In the genomic region with DNA sequence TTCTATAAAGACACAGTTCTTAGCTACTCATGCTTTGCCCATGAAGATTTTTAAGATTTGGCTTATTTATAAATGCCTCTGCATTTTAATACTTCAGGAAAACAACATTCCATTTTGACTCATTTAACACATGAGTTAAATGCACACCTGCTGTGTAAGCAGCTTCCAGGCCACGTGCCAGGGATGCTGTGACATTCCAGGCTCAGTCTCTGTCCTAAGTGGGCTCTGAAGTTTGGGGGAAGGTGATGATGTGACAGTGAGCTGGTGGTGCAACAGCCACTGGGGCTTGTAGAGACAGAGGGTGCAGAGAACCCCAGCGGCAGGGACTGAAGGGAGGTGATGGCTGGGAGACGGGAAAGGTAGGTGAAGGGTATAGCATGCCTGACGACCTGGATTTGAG, we compare ENCODE assay signal across 22 cellular contexts. TPM values are rescaled to one million over a fixed set of nuclear protein-coding genes. Genes with fewer than 3 reads are reported as not detected.
DNase-seq lines count a peak whose midpoint lies in the region; ATAC-seq, FAIRE-seq and TF ChIP-seq lines count a peak whose summit lies in the region.
"Had no signal": no experiment of that assay in that cellular context is flagged by ENCODE, and none has a peak within 500 bp of the region (broad histone marks: within the 10 kb centered on the region; RNA-seq: fewer than 3 reads in every experiment).

No MANE protein-coding gene starts in this region.

- H3K27ac Mint-ChIP-seq in activated naive CD8-positive, alpha-beta T cell treated with anti-CD3 and anti-CD28 coated beads, Interleukin-2, amount 50 U/mL, for 24 hours, result no peak overlapping the region
- H3K27ac Mint-ChIP-seq in nephron progenitor cell, result no peak overlapping the region

- no peak overlapping the region for H3K23ac ChIP-seq in H1 (ENCODE audit: insufficient read length)
- H3K23ac ChIP-seq in neuronal stem cell (ENCODE audit: low read depth, low read length, poor library complexity), result no peak overlapping the region

- H3K36me3 ChIP-seq in HEK293 (ENCODE audit: control insufficient read depth in 2 of 2, insufficient read depth in 1 of 2, low read length in 2 of 2), result no peaks in the 10 kb centered on the region
- H3K36me3 ChIP-seq in H1 (ENCODE audit: control insufficient read depth in 2 of 4, insufficient read depth in 4 of 4, low read length in 3 of 4), result no peaks in the 10 kb centered on the region
- no peaks in the 10 kb centered on the region for H3K36me3 ChIP-seq in neuronal stem cell (replicated peaks in 1 of 2; ENCODE audit: control insufficient read depth in 2 of 2, insufficient read depth in 2 of 2, low read length in 2 of 2)
- H3K36me3 ChIP-seq: BLaER1 treated with 17β-estradiol and CSF1 and Interleukin-3, amounts not matched to agents 10 nM and 100 nM; MG63; SJSA1 had no signal

- no peaks in the 10 kb centered on the region for H3K23me2 ChIP-seq in H1 (ENCODE audit: low read depth, low read length)

- H3K4me3 ChIP-seq in HEK293 (ENCODE audit: low read depth, low read length) (no peak overlapping the region), H1 (ENCODE audit: extremely low read depth in 1 of 4, insufficient read depth in 2 of 4, low read depth in 3 of 4, low read length in 4 of 4) (peak overlapping the region in 1 of 4 experiments; percentile 3; a peak in 1 of 8 replicates), neuronal stem cell (ENCODE audit: low read length in 2 of 2) (no peak overlapping the region)
- H3K4me3 ChIP-seq: BLaER1 treated with 17β-estradiol and CSF1 and Interleukin-3, amounts not matched to agents 10 nM and 100 nM; GM12878; K562; MG63; SJSA1 had no signal

- no peak overlapping the region for H3K4me3 Mint-ChIP-seq in activated naive CD8-positive, alpha-beta T cell treated with anti-CD3 and anti-CD28 coated beads, Interleukin-2, amount 50 U/mL, for 24 hours
- no peak overlapping the region for H3K4me3 Mint-ChIP-seq in nephron progenitor cell
- H3K4me3 Mint-ChIP-seq: CD4-positive, alpha-beta memory T cell had no signal

- H3K27me3 ChIP-seq in H1 (replicated peaks in 1 of 4; ENCODE audit: control insufficient read depth in 3 of 4, extremely low read depth in 1 of 4, insufficient read depth in 3 of 4, low read length in 3 of 4), result peaks cover 0 to 5% (median 2%) of the 10 kb centered on the region in 4 experiments; a peak in 1 of 7 replicates
- H3K27me3 ChIP-seq in neuronal stem cell (ENCODE audit: control insufficient read depth in 3 of 3, insufficient read depth in 3 of 3, low read depth in 1 of 3, low read length in 3 of 3), result no peaks in the 10 kb centered on the region
- H3K27me3 ChIP-seq: BLaER1 treated with 17β-estradiol and CSF1 and Interleukin-3, amounts not matched to agents 10 nM and 100 nM; MG63; SJSA1 had no signal

- H4K20me1 ChIP-seq in H1 (replicated peaks in 1 of 2; ENCODE audit: control insufficient read depth in 1 of 2, insufficient read depth in 2 of 2, low read length in 2 of 2), result no peaks in the 10 kb centered on the region
- H4K20me1 ChIP-seq: BLaER1 treated with 17β-estradiol and CSF1 and Interleukin-3, amounts not matched to agents 10 nM and 100 nM had no signal

- no peak overlapping the region for H3K56ac ChIP-seq in H1 (replicated peaks; ENCODE audit: insufficient read length, low read depth, low read length)

- H3K14ac ChIP-seq in H1 (ENCODE audit: insufficient read length) (no peak overlapping the region), neuronal stem cell (ENCODE audit: low read length) (no peak overlapping the region)

- H3K4ac ChIP-seq in H1 (replicated peaks; ENCODE audit: insufficient read length, low read depth, low read length) (no peak overlapping the region), neuronal stem cell (ENCODE audit: low read length) (no peak overlapping the region)

- no peak overlapping the region for H4K5ac ChIP-seq in H1 (ENCODE audit: insufficient read length, low read depth, low read length)

- TF ChIP-seq CTCF in HEK293 (tag by site-specific recombination; IDR thresholded peaks at IDR 0.05) (no peak), H1 (IDR thresholded peaks at IDR 0.05; ENCODE audit: control extremely low read depth in 1 of 3, insufficient read depth in 1 of 3, low read depth in 1 of 3, low read length in 3 of 3) (no peak), nephron progenitor cell (IDR thresholded peaks at IDR 0.05) (no peak)

- H2BK20ac ChIP-seq in H1 (ENCODE audit: low read length), result no peak overlapping the region

- no peak overlapping the region for H2BK15ac ChIP-seq in H1 (ENCODE audit: low read length)
- H2BK15ac ChIP-seq in neuronal stem cell (ENCODE audit: low read length), result no peak overlapping the region

- 64% methylated on average over 4 of the region's 4 CpGs; no CpG with 5 or more reads in 1 of the 2 experiments for WGBS in H1 (ENCODE audit: extremely low coverage in 1 of 2, insufficient coverage in 1 of 2, insufficient read length in 1 of 2, insufficient replicate concordance in 2 of 2, low coverage in 1 of 2, low lambda C conversion rate in 2 of 2, missing lambda C conversion rate in 1 of 2), 2 experiments
- WGBS in neuronal stem cell (ENCODE audit: extremely low coverage in 2 of 2, insufficient read length in 2 of 2, insufficient replicate concordance in 1 of 2), 2 donors, result no CpG with 5 or more reads among the region's 4 CpGs

- no peak overlapping the region for H3K27ac ChIP-seq in HEK293 (ENCODE audit: extremely low read depth, low read depth, low read length)
- no peak overlapping the region for H3K27ac ChIP-seq in H1 (ENCODE audit: low read depth, low read length)
- H3K27ac ChIP-seq in neuronal stem cell (replicated peaks; ENCODE audit: low read length), result no peak overlapping the region
- H3K27ac ChIP-seq: 22Rv1; BLaER1 treated with 17β-estradiol and CSF1 and Interleukin-3, amounts not matched to agents 10 nM and 100 nM; SJSA1 had no signal

- no peaks in the 10 kb centered on the region for H3K9me3 Mint-ChIP-seq in activated naive CD8-positive, alpha-beta T cell treated with anti-CD3 and anti-CD28 coated beads, Interleukin-2, amount 50 U/mL, for 24 hours
- H3K9me3 Mint-ChIP-seq in nephron progenitor cell, result no peaks in the 10 kb centered on the region
- H3K9me3 Mint-ChIP-seq: CD4-positive, alpha-beta memory T cell had no signal

- peaks cover 14% of the 10 kb centered on the region for H3K4me1 Mint-ChIP-seq in activated naive CD8-positive, alpha-beta T cell treated with anti-CD3 and anti-CD28 coated beads, Interleukin-2, amount 50 U/mL, for 24 hours
- H3K4me1 Mint-ChIP-seq in nephron progenitor cell, result peaks cover 19% of the 10 kb centered on the region

- no peaks in the 10 kb centered on the region for H3K27me3 Mint-ChIP-seq in activated naive CD8-positive, alpha-beta T cell treated with anti-CD3 and anti-CD28 coated beads, Interleukin-2, amount 50 U/mL, for 24 hours
- peaks cover 6% of the 10 kb centered on the region for H3K27me3 Mint-ChIP-seq in nephron progenitor cell (ENCODE audit: low read depth, poor library complexity)
- H3K27me3 Mint-ChIP-seq: CD4-positive, alpha-beta memory T cell had no signal

- H2BK120ac ChIP-seq in H1 (replicated peaks; ENCODE audit: low read depth, low read length) (no peak overlapping the region), neuronal stem cell (ENCODE audit: low read depth, low read length) (no peak overlapping the region)

- H2BK5ac ChIP-seq in H1 (ENCODE audit: low read depth, low read length) (no peak overlapping the region), neuronal stem cell (ENCODE audit: low read length) (no peak overlapping the region)

- no peaks in the 10 kb centered on the region for H3K36me3 Mint-ChIP-seq in activated naive CD8-positive, alpha-beta T cell treated with anti-CD3 and anti-CD28 coated beads, Interleukin-2, amount 50 U/mL, for 24 hours (ENCODE audit: low read depth)
- H3K36me3 Mint-ChIP-seq in nephron progenitor cell (ENCODE audit: low read depth), result no peaks in the 10 kb centered on the region

- no peak for TF ChIP-seq POLR2A in H1 (IDR thresholded peaks at IDR 0.05; ENCODE audit: control extremely low read depth in 1 of 2, low read depth in 2 of 2, low read length in 2 of 2)

- H3K9ac ChIP-seq in H1 (replicated peaks in 1 of 4; ENCODE audit: extremely low read depth in 1 of 4, low read depth in 3 of 4, low read length in 3 of 4), result no peak overlapping the region
- peak overlapping the region; percentile 38 for H3K9ac ChIP-seq in neuronal stem cell (ENCODE audit: low read depth, low read length, poor library complexity)
- H3K9ac ChIP-seq: BLaER1 treated with 17β-estradiol and CSF1 and Interleukin-3, amounts not matched to agents 10 nM and 100 nM had no signal

- no peak for ATAC-seq in GM18502 (IDR thresholded peaks at IDR 0.05; ENCODE audit: poor library complexity, unreplicated experiment)
- no peak for ATAC-seq in activated naive CD8-positive, alpha-beta T cell treated with anti-CD3 and anti-CD28 coated beads, Interleukin-2, amount 50 U/mL, for 24 hours
- ATAC-seq: GM12878, K562, Right ventricle myocardium inferior had no signal

- H2AK5ac ChIP-seq in H1 (ENCODE audit: low read depth, low read length) (peak overlapping the region; percentile 71; the same call in 1 of the 2 replicates), neuronal stem cell (ENCODE audit: low read depth, low read length) (no peak overlapping the region)

- H2AFZ ChIP-seq in H1 (ENCODE audit: low read length) (no peak overlapping the region), neuronal stem cell (ENCODE audit: low read length) (no peak overlapping the region)

- CTCF ChIA-PET in HEK293 (lab: Yijun Ruan, JAX) (interaction anchor here (0.6 to 2.0 kb wide), 4 partner anchors 8 to 58 kb away, joined by 3 to 12 read pairs (median 6); no protein-coding TSS in a partner anchor), H1 (lab: Charles Lee; ENCODE audit: partially characterized antibody) (interaction anchor here (0.6 to 2.9 kb wide), 10 partner anchors 9 to 949 kb away, joined by 3 to 24 read pairs (median 4); no protein-coding TSS in a partner anchor)

- H3K18ac ChIP-seq in H1 (ENCODE audit: extremely low read depth, low read length) (no peak overlapping the region), neuronal stem cell (ENCODE audit: low read length) (peak overlapping the region; percentile 20)

- TF ChIP-seq RAD21 in H1 (IDR thresholded peaks at IDR 0.05 in 1 of 2, conservative IDR thresholded peaks at IDR 0.05 in 1 of 2; ENCODE audit: low read depth in 2 of 2, low read length in 2 of 2), result no peak

- H3K9me3 ChIP-seq in HEK293 (ENCODE audit: control insufficient read depth, insufficient read depth, low read depth, low read length), result no peaks in the 10 kb centered on the region
- no peaks in the 10 kb centered on the region for H3K9me3 ChIP-seq in H1 (ENCODE audit: insufficient read depth in 2 of 2, low read depth in 1 of 2, low read length in 1 of 2)
- no peaks in the 10 kb centered on the region for H3K9me3 ChIP-seq in neuronal stem cell (replicated peaks in 1 of 2; ENCODE audit: control insufficient read depth in 2 of 2, insufficient read depth in 1 of 2, low read depth in 1 of 2, low read length in 2 of 2)
- H3K9me3 ChIP-seq: BLaER1 treated with 17β-estradiol and CSF1 and Interleukin-3, amounts not matched to agents 10 nM and 100 nM; MG63; SJSA1 had no signal

- H3K79me1 ChIP-seq in H1 (ENCODE audit: low read depth, low read length) (no peaks in the 10 kb centered on the region), neuronal stem cell (ENCODE audit: low read depth, low read length) (no peaks in the 10 kb centered on the region)

- no peak for FAIRE-seq in H1 (lab: Jason Lieb, UNC)
- FAIRE-seq: GM12878, K562 had no signal

- H2BK12ac ChIP-seq in H1 (ENCODE audit: low read depth, low read length), result 0 out of 2 replicates have a peak overlapping the region, but pooled peaks have one; percentile 35
- H2BK12ac ChIP-seq in neuronal stem cell (ENCODE audit: low read length), result no peak overlapping the region

- no peaks in the 10 kb centered on the region; the same call in 1 of the 2 replicates for H3K4me1 ChIP-seq in HEK293 (ENCODE audit: control insufficient read depth, insufficient read depth, low read length)
- peaks cover 9 to 27% (median 24%) of the 10 kb centered on the region in 4 experiments for H3K4me1 ChIP-seq in H1 (replicated peaks in 1 of 4; ENCODE audit: control insufficient read depth in 3 of 4, insufficient read depth in 4 of 4, low read length in 3 of 4)
- H3K4me1 ChIP-seq in neuronal stem cell (ENCODE audit: control insufficient read depth in 2 of 2, insufficient read depth in 1 of 2, low read depth in 1 of 2, low read length in 2 of 2), result peaks cover 4 to 5% of the 10 kb centered on the region in 2 donors
- H3K4me1 ChIP-seq: BLaER1 treated with 17β-estradiol and CSF1 and Interleukin-3, amounts not matched to agents 10 nM and 100 nM had no signal

- DNase-seq in NCI-H1694 (lab: John Stamatoyannopoulos, UW) (peak; percentile 10), NCI-H1694 treated with DMSO at 0.1 percent for 48 hours (lab: John Stamatoyannopoulos, UW) (no peak), H1 (ENCODE audit: low read depth in 1 of 2, low spot score in 2 of 2) (no peak), neuronal stem cell (ENCODE audit: low spot score) (no peak), nephron progenitor cell (no peak)
- DNase-seq in activated naive CD8-positive, alpha-beta T cell treated with anti-CD3 and anti-CD28 coated beads, Interleukin-2, amount 50 U/mL, for 24 hours, result no peak
- DNase-seq: CD4-positive, alpha-beta memory T cell; DND-41; GOT3; MG63; NCI-H1417 treated with DMSO at 0.1 percent for 48 hours; NCI-H1930; NCI-H524 treated with DMSO at 0.1 percent for 48 hours; NCI-H82 had no signal

- no peak for TF ChIP-seq EP300 in H1 (IDR thresholded peaks at IDR 0.05; ENCODE audit: borderline replicate concordance in 1 of 2, low read depth in 2 of 2, low read length in 2 of 2)

- H3K79me2 ChIP-seq in H1 (ENCODE audit: control insufficient read depth in 1 of 2, insufficient read depth in 2 of 2, low read length in 2 of 2), result no peaks in the 10 kb centered on the region

- POLR2A ChIA-PET in HEK293 (lab: Yijun Ruan, JAX) (interaction anchor here (0.6 kb wide), 1 partner anchor 15 kb away, joined by 5 read pairs; no protein-coding TSS in a partner anchor), H1 (lab: Charles Lee; ENCODE audit: partially characterized antibody) (interaction anchor here (0.6 to 1.5 kb wide), 5 partner anchors 13 to 1521 kb away, joined by 3 to 5 read pairs (median 5); no protein-coding TSS in a partner anchor)

- H4K91ac ChIP-seq in H1 (replicated peaks; ENCODE audit: insufficient read length, low read length) (no peak overlapping the region), neuronal stem cell (ENCODE audit: low read depth, low read length, poor library complexity) (no peak overlapping the region)

- peak overlapping the region in 1 of 2 experiments; percentile 20; a peak in 2 of 4 replicates for H3K4me2 ChIP-seq in H1 (ENCODE audit: insufficient read depth in 1 of 2, low read depth in 2 of 2, low read length in 2 of 2)
- no peak overlapping the region for H3K4me2 ChIP-seq in neuronal stem cell (ENCODE audit: insufficient read depth, low read length, poor library complexity, severe bottlenecking)
- H3K4me2 ChIP-seq: BLaER1 treated with 17β-estradiol and CSF1 and Interleukin-3, amounts not matched to agents 10 nM and 100 nM had no signal

- H4K8ac ChIP-seq in H1 (ENCODE audit: extremely low read depth, insufficient read depth, low read length) (no peak overlapping the region), neuronal stem cell (ENCODE audit: low read depth, low read length) (no peak overlapping the region)

RNA-seq across cellular contexts. Expression of gene HHAT, which starts 40.7 kb away (rescaled TPM):
- total RNA-seq in H1 (2021; fragmentation: NEBNext Ultra II Directional; extraction: Animal tissue kit (Norgen Biotek cat#: 25700)), result 0.15 and 0.27 TPM in 2 replicates
- polyA plus RNA-seq in H1 (2011; rRNA removed), result 0.51 and 0.74 TPM in 2 replicates
- 0.28 TPM for polyA plus RNA-seq in H1 (2011; cell fraction: cytosol; rRNA removed)
- polyA plus RNA-seq in H1 (2011; cell fraction: nucleus; rRNA removed), result 0.43 TPM
- polyA plus RNA-seq in H1 (2012, experiment 1 of 2), result 0.16 to 0.32 TPM (median 0.17 TPM) in 4 replicates
- 0.17 TPM for polyA plus RNA-seq in H1 (2012, experiment 2 of 2)
- polyA plus RNA-seq in H1 (2013, experiment 1 of 2), result 0.18 TPM
- polyA plus RNA-seq in H1 (2013, experiment 2 of 2), result 0.18 TPM
- polyA minus RNA-seq in H1 (2011; rRNA and poly(A)+ RNA removed), result 0.50 and 1.2 TPM in 2 replicates
- not detected for polyA minus RNA-seq in H1 (2011; cell fraction: cytosol; rRNA and poly(A)+ RNA removed)
- polyA minus RNA-seq in H1 (2011; cell fraction: nucleus; rRNA and poly(A)+ RNA removed), result 2.4 TPM
- polyA plus RNA-seq in neuronal stem cell (2013, experiment 1 of 2), result 6.4 TPM
- polyA plus RNA-seq in neuronal stem cell (2013, experiment 2 of 2), result 7.0 TPM
